Comparison of ENCODE assay signal across 8 cellular contexts in the genomic region with DNA sequence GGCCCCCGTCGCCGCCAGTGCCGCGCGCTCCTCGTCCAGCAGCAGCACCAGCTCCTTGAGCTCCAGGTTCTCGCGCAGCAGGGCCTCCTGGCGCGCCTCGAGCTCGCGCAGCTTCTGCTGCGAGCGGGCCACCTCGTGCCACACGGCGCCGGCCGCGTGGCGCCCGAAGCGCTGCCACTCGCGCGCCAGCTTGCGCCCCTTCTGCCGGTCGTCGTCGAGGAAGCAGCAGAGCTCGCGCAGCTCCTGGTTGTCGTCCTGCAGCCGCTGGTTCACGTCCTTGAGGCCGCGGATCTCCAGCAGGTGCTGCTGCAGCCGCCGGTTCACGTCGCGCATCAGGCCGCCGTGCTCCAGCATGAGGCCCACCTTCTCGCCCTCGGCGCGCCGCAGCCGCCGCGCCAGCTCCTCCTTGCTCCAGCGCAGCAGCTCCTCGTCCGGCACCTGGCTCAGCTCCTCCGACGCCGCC. TPM values are rescaled to one million over a fixed set of nuclear protein-coding genes. Genes with fewer than 3 reads are reported as not detected.
A peak's percentile ranks its signal among the peaks of the same experiment; 100 is the strongest.
DNase-seq lines count a peak whose midpoint lies in the region; ATAC-seq and TF ChIP-seq lines count a peak whose summit lies in the region.

No MANE protein-coding gene starts in this region.

- no peaks in the 10 kb centered on the region for H3K27me3 ChIP-seq in effector memory CD4-positive, alpha-beta T cell (replicated peaks; ENCODE audit: control insufficient read depth, insufficient read depth, low read length, poor library complexity, severe bottlenecking)
- H3K27me3 ChIP-seq in neuron (ENCODE audit: insufficient read depth, low read length): no peaks in the 10 kb centered on the region

- H3K27ac ChIP-seq in effector memory CD4-positive, alpha-beta T cell (ENCODE audit: insufficient read depth, low read length, poor library complexity, severe bottlenecking): no peak overlapping the region

- H3K9me3 Mint-ChIP-seq in activated CD4-positive, alpha-beta T cell treated with anti-CD3 and anti-CD28 coated beads, Interleukin-2, amount 10 ng/mL, durations not matched to agents 24 days and 14 days: no peaks in the 10 kb centered on the region

- peaks cover 15% of the 10 kb centered on the region for H3K4me1 ChIP-seq in effector memory CD4-positive, alpha-beta T cell (ENCODE audit: control insufficient read depth, insufficient read depth, low read length, poor library complexity, severe bottlenecking)
- H3K4me1 ChIP-seq in neuron (ENCODE audit: insufficient read depth, low read length): peaks cover 55% of the 10 kb centered on the region

- peak; percentile 84 for DNase-seq in activated CD4-positive, alpha-beta T cell treated with anti-CD3 and anti-CD28 coated beads, Interleukin-2, amount 10 ng/mL, durations not matched to agents 24 days and 14 days
- peak; percentile 23 to 34 (median 23) for DNase-seq in effector memory CD4-positive, alpha-beta T cell
- no peak for DNase-seq in COLO829 (ENCODE audit: low spot score)
- DNase-seq in NCI-H187 treated with DMSO at 0.1 percent for 48 hours (lab: John Stamatoyannopoulos, UW): no peak

- no peak overlapping the region for H2AFZ ChIP-seq in neuron (ENCODE audit: low read depth, low read length)

- intact Hi-C loops in activated CD4-positive, alpha-beta T cell treated with anti-CD3 and anti-CD28 coated beads, Interleukin-2, amount 10 ng/mL, durations not matched to agents 24 days and 14 days (cut with micrococcal nuclease): loop anchor here (5.0 kb wide), 1 partner anchor 369 kb away; no protein-coding TSS in a partner anchor

- no peak for TF ChIP-seq EP300 in Ishikawa (IDR thresholded peaks at IDR 0.05; ENCODE audit: borderline replicate concordance)

- no peaks in the 10 kb centered on the region for H3K36me3 Mint-ChIP-seq in activated CD4-positive, alpha-beta T cell treated with anti-CD3 and anti-CD28 coated beads, Interleukin-2, amount 10 ng/mL, durations not matched to agents 24 days and 14 days (ENCODE audit: low read depth)

- no peaks in the 10 kb centered on the region for H3K9me3 ChIP-seq in effector memory CD4-positive, alpha-beta T cell (ENCODE audit: control insufficient read depth, low read length)
- H3K9me3 ChIP-seq in neuron (ENCODE audit: low read length): no peaks in the 10 kb centered on the region

- H3K4me3 ChIP-seq in effector memory CD4-positive, alpha-beta T cell (ENCODE audit: insufficient read depth, low read depth, low read length, poor library complexity, severe bottlenecking): peak overlapping the region; percentile 31
- H3K4me3 ChIP-seq in neuron (ENCODE audit: low read length): peak overlapping the region; percentile 64

- no peak overlapping the region for H3K27ac Mint-ChIP-seq in activated CD4-positive, alpha-beta T cell treated with anti-CD3 and anti-CD28 coated beads, Interleukin-2, amount 10 ng/mL, durations not matched to agents 24 days and 14 days

- ATAC-seq in GM18519 (IDR thresholded peaks at IDR 0.05; ENCODE audit: low FRiP score, unreplicated experiment) (peak; percentile 1), GM21528 (IDR thresholded peaks at IDR 0.05; ENCODE audit: low FRiP score, unreplicated experiment) (no peak)

- peaks cover 22% of the 10 kb centered on the region for H3K4me1 Mint-ChIP-seq in activated CD4-positive, alpha-beta T cell treated with anti-CD3 and anti-CD28 coated beads, Interleukin-2, amount 10 ng/mL, durations not matched to agents 24 days and 14 days

- H3K4me3 Mint-ChIP-seq in activated CD4-positive, alpha-beta T cell treated with anti-CD3 and anti-CD28 coated beads, Interleukin-2, amount 10 ng/mL, durations not matched to agents 24 days and 14 days: peak overlapping the region; percentile 45

- H3K27me3 Mint-ChIP-seq in activated CD4-positive, alpha-beta T cell treated with anti-CD3 and anti-CD28 coated beads, Interleukin-2, amount 10 ng/mL, durations not matched to agents 24 days and 14 days: peaks cover 12% of the 10 kb centered on the region

- H3K36me3 ChIP-seq in effector memory CD4-positive, alpha-beta T cell (ENCODE audit: control insufficient read depth, insufficient read depth, low read length): no peaks in the 10 kb centered on the region
- no peaks in the 10 kb centered on the region for H3K36me3 ChIP-seq in neuron (ENCODE audit: insufficient read depth, low read length)

- peak; percentile 6; the same call in 1 of the 2 replicates for TF ChIP-seq RAD21 in Ishikawa (IDR thresholded peaks at IDR 0.05; ENCODE audit: low read depth)

TF ChIP-seq in Ishikawa, 13 proteins besides CTCF, POLR2A, EP300 and RAD21:
- TF ChIP-seq, protein P1, sequence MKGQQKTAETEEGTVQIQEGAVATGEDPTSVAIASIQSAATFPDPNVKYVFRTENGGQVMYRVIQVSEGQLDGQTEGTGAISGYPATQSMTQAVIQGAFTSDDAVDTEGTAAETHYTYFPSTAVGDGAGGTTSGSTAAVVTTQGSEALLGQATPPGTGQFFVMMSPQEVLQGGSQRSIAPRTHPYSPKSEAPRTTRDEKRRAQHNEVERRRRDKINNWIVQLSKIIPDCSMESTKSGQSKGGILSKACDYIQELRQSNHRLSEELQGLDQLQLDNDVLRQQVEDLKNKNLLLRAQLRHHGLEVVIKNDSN (IDR thresholded peaks at IDR 0.05): no peak
- TF ChIP-seq, protein P2, sequence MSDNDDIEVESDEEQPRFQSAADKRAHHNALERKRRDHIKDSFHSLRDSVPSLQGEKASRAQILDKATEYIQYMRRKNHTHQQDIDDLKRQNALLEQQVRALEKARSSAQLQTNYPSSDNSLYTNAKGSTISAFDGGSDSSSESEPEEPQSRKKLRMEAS (IDR thresholded peaks at IDR 0.05): peak; percentile 82
- TF ChIP-seq TEAD4 (IDR thresholded peaks at IDR 0.05): no peak
TF ChIP-seq in Ishikawa: peak in this region for 1.

RNA-seq across cellular contexts. Expression of gene CCDC85C, which starts 0.5 kb away (rescaled TPM):
- total RNA-seq in activated CD4-positive, alpha-beta T cell treated with anti-CD3 and anti-CD28 coated beads, Interleukin-2, amount 10 ng/mL, durations not matched to agents 24 days and 14 days: 6.7 TPM in 2 replicates

RNA-seq across cellular contexts. Expression of gene HHIPL1, which starts 41.4 kb away (rescaled TPM):
- total RNA-seq in activated CD4-positive, alpha-beta T cell treated with anti-CD3 and anti-CD28 coated beads, Interleukin-2, amount 10 ng/mL, durations not matched to agents 24 days and 14 days: not detected in 2 replicates

Comparison
In these comparisons a context has a peak if more than half of its experiments do, and no peak if none do; other contexts are left out.
1. DNase-seq: peak in activated CD4-positive, alpha-beta T cell treated with anti-CD3 and anti-CD28 coated beads, Interleukin-2, amount 10 ng/mL, durations not matched to agents 24 days and 14 days (single experiment) and effector memory CD4-positive, alpha-beta T cell (3 of 3); none in COLO829 (single experiment) and NCI-H187 treated with DMSO at 0.1 percent for 48 hours (single experiment).